Comparison of ENCODE assay signal across 8 cellular contexts in genomic region chr12:11171953-11172675, GRCh38. TPM values are rescaled to one million over a fixed set of nuclear protein-coding genes. Genes with fewer than 3 reads are reported as not detected.
DNase-seq lines count a peak whose midpoint lies in the region; ATAC-seq and TF ChIP-seq lines count a peak whose summit lies in the region.

No MANE protein-coding gene starts in this region.

- CTCF ChIA-PET in HEK293T (lab: Yijun Ruan, JAX): interaction anchor here (0.6 kb wide), 2 partner anchors 221 to 784 kb away, joined by 3 to 4 read pairs; no protein-coding TSS in a partner anchor
- CTCF ChIA-PET in T-cell (lab: Charles Lee): interaction anchor here (1.1 to 1.6 kb wide), 3 partner anchors 9 to 374 kb away, joined by 4 to 8 read pairs (median 4); no protein-coding TSS in a partner anchor

- no peaks in the 10 kb centered on the region for H3K27me3 ChIP-seq in BLaER1

- no peaks in the 10 kb centered on the region for H3K9me3 ChIP-seq in BLaER1

- peaks cover 10% of the 10 kb centered on the region; the same call in 1 of the 2 replicates for H3K36me3 ChIP-seq in BLaER1

- peak overlapping the region; percentile 96 to 99 (median 99) for H3K4me3 Mint-ChIP-seq in T-cell

- H3K27me3 Mint-ChIP-seq in T-cell: no peaks in the 10 kb centered on the region

- H3K4me2 ChIP-seq in BLaER1: peak overlapping the region; percentile 76

- DNase-seq in HEK293T (ENCODE audit: extremely low spot score) (peak; percentile 14), T-cell (no peak), fibroblast of peridontal ligament (ENCODE audit: extremely low read depth) (peak; percentile 44), putamen (ENCODE audit: low spot score) (peak; percentile 15), GM13976 (ENCODE audit: low spot score) (no peak), SHP77 treated with DMSO at 0.1 percent for 48 hours (lab: John Stamatoyannopoulos, UW) (no peak)

- H4K20me1 ChIP-seq in BLaER1: peaks cover 58% of the 10 kb centered on the region

- H3K36me3 Mint-ChIP-seq in T-cell: peaks cover 41% of the 10 kb centered on the region

- H3K4me1 Mint-ChIP-seq in T-cell: peaks cover 63 to 73% (median 65%) of the 10 kb centered on the region in 3 donors

- POLR2A ChIA-PET in HEK293T (lab: Yijun Ruan, JAX): interaction anchor here (0.6 to 2.5 kb wide), 17 partner anchors 9 to 558 kb away, joined by 3 to 17 read pairs (median 4); partner anchors contain the start of genes MAGOHB and TAS2R42
- POLR2A ChIA-PET in T-cell (lab: Charles Lee): interaction anchor here (0.5 to 1.8 kb wide), 8 partner anchors 16 to 449 kb away, joined by 3 to 5 read pairs (median 4); no protein-coding TSS in a partner anchor

- H3K4me1 ChIP-seq in BLaER1: peaks cover 36% of the 10 kb centered on the region

- in situ Hi-C loops in GM13976 (cut with MboI; ENCODE audit: low sequenced_read_pairs, unreplicated experiment): no loop called here

- H3K4me3 ChIP-seq in BLaER1: peak overlapping the region; percentile 89

- peak overlapping the region; percentile 97 to 99 for H3K27ac Mint-ChIP-seq in T-cell

- H3K9me3 Mint-ChIP-seq in T-cell: peaks cover 0 to 3% (median 0%) of the 10 kb centered on the region in 3 donors

- no peak for TF ChIP-seq CTCF in GM13976 (IDR thresholded peaks at IDR 0.05; ENCODE audit: borderline replicate concordance, control extremely low read depth, extremely low read depth, insufficient read depth, missing control alignments)

- peak overlapping the region; percentile 98 for H3K9ac ChIP-seq in BLaER1

- peak overlapping the region; percentile 99 for H3K27ac ChIP-seq in BLaER1

- ATAC-seq in T-cell (replicated peaks in 1 of 4) (no peak), HG02763 (IDR thresholded peaks at IDR 0.05; ENCODE audit: unreplicated experiment) (no peak)

TF ChIP-seq in HEK293T, 16 proteins besides CTCF, POLR2A, EP300 and RAD21:
- TF ChIP-seq HDGF (IDR thresholded peaks at IDR 0.05; ENCODE audit: borderline replicate concordance): no peak
- TF ChIP-seq PKNOX1 (IDR thresholded peaks at IDR 0.05): peak; percentile 61

RNA-seq across cellular contexts. Expression of gene SMIM10L1, which starts 1.1 kb away (rescaled TPM):
- total RNA-seq in T-cell: 10 to 100 TPM in 1 of 5 donors, 1 to 10 TPM in 4; 8.8 to 10.2 (median 9.7) TPM

RNA-seq across cellular contexts. Expression of gene TAS2R42, which starts 14.6 kb away (rescaled TPM):
- not detected for total RNA-seq in T-cell

RNA-seq across cellular contexts. Expression of gene TAS2R30, which starts 37.7 kb away (rescaled TPM):
- total RNA-seq in T-cell: 1 to 10 TPM; 2.3 to 8.5 (median 3.3) TPM

Comparison
In these comparisons a context has a peak if more than half of its experiments do, and no peak if none do; other contexts are left out.
1. DNase-seq: peak in HEK293T (single experiment), fibroblast of peridontal ligament (single experiment) and putamen (single experiment); none in T-cell (0 of 34), GM13976 (single experiment) and SHP77 treated with DMSO at 0.1 percent for 48 hours (single experiment).